1 cellular context compared by ENCODE assay signal in genomic region chr1:43206721-43207228, GRCh38.
TF ChIP-seq lines count a peak whose summit lies in the region.

No MANE protein-coding gene starts in this region.

TF ChIP-seq in HEK293, 187 proteins besides CTCF, POLR2A, EP300 and RAD21 (continued from another document):
- TF ChIP-seq PRDM10 (tag by site-specific recombination; IDR thresholded peaks at IDR 0.05) (peak; percentile 35; the same call in 1 of the 2 replicates), SP3 (tag by site-specific recombination; IDR thresholded peaks at IDR 0.05) (peak; percentile 50; the same call in 1 of the 2 replicates), KLF1 (tag by site-specific recombination; IDR thresholded peaks at IDR 0.05) (peak; percentile 46; the same call in 1 of the 2 replicates), ZNF621 (tag by site-specific recombination; IDR thresholded peaks at IDR 0.05) (no peak), ZNF148 (tag by site-specific recombination; IDR thresholded peaks at IDR 0.05; ENCODE audit: borderline replicate concordance) (no peak), ZNF266 (tag by site-specific recombination; IDR thresholded peaks at IDR 0.05; ENCODE audit: low read depth) (no peak), TRIM28 (IDR thresholded peaks at IDR 0.05; ENCODE audit: borderline replicate concordance, low read length) (peak; percentile 72)
- TF ChIP-seq, protein P1, sequence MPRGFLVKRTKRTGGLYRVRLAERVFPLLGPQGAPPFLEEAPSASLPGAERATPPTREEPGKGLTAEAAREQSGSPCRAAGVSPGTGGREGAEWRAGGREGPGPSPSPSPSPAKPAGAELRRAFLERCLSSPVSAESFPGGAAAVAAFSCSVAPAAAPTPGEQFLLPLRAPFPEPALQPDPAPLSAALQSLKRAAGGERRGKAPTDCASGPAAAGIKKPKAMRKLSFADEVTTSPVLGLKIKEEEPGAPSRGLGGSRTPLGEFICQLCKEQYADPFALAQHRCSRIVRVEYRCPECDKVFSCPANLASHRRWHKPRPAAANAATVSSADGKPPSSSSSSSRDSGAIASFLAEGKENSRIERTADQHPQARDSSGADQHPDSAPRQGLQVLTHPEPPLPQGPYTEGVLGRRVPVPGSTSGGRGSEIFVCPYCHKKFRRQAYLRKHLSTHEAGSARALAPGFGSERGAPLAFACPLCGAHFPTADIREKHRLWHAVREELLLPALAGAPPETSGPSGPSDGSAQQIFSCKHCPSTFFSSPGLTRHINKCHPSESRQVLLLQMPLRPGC (tag by site-specific recombination; IDR thresholded peaks at IDR 0.05), result no peak
TF ChIP-seq in HEK293: peak in this region for 9.
